In genomic region chr7:47239927-47240570, GRCh38 we compare ENCODE assay signal across 13 cellular contexts.
"Had no signal": no experiment of that assay in that cellular context is flagged by ENCODE, and none has a peak within 500 bp of the region (broad histone marks: within the 10 kb centered on the region; RNA-seq: fewer than 3 reads in every experiment).

No MANE protein-coding gene starts in this region.

- DNase-seq: activated CD4-positive, alpha-beta T cell treated with anti-CD3 and anti-CD28 coated beads, Interleukin-2, amount 10 ng/mL, durations not matched to agents 24 days and 14 days; activated naive CD4-positive, alpha-beta T cell treated with Interleukin-2 at 50 U/mL for 16 hours; effector memory CD8-positive, alpha-beta T cell; heart right ventricle; islet precursor cell; naive B cell; posterior cingulate gyrus; right cardiac atrium; stimulated activated CD4-positive, alpha-beta T cell treated with anti-CD3 and anti-CD28 coated beads, Interleukin-1b, Interleukin-23, amount 100 ng/mL, for 48 hours; T-helper 17 cell; upper lobe of right lung had no signal

- H3K27ac ChIP-seq: upper lobe of right lung had no signal

- H3K27ac Mint-ChIP-seq: activated CD4-positive, alpha-beta T cell treated with anti-CD3 and anti-CD28 coated beads, Interleukin-2, amount 10 ng/mL, durations not matched to agents 24 days and 14 days; effector memory CD8-positive, alpha-beta T cell; stimulated activated memory B cell treated with anti-CD40 and anti-IgM and Interleukin-4, amounts not matched to agents 10 μg/mL and 1 μg/mL and 100 μg/mL, for 72 hours; T-helper 17 cell; WTC11 had no signal

- H3K9me3 Mint-ChIP-seq: activated CD4-positive, alpha-beta T cell treated with anti-CD3 and anti-CD28 coated beads, Interleukin-2, amount 10 ng/mL, durations not matched to agents 24 days and 14 days; effector memory CD8-positive, alpha-beta T cell; stimulated activated memory B cell treated with anti-CD40 and anti-IgM and Interleukin-4, amounts not matched to agents 10 μg/mL and 1 μg/mL and 100 μg/mL, for 72 hours had no signal

- H3K9me3 ChIP-seq: heart right ventricle, upper lobe of right lung had no signal

- H3K4me1 ChIP-seq: upper lobe of right lung had no signal

- H3K36me3 ChIP-seq: heart right ventricle, upper lobe of right lung had no signal

- H3K4me3 ChIP-seq: heart right ventricle, upper lobe of right lung had no signal

- H3K36me3 Mint-ChIP-seq: naive B cell; stimulated activated memory B cell treated with anti-CD40 and anti-IgM and Interleukin-4, amounts not matched to agents 10 μg/mL and 1 μg/mL and 100 μg/mL, for 72 hours; WTC11 had no signal

- H3K27me3 ChIP-seq: heart right ventricle, upper lobe of right lung had no signal

- ATAC-seq: effector memory CD8-positive, alpha-beta T cell; T-helper 17 cell; upper lobe of right lung; WTC11 had no signal
